In genomic region chr3:23740517-23741402, GRCh38 we compare ENCODE assay signal across 8 cellular contexts.
DNase-seq lines count a peak whose midpoint lies in the region; ATAC-seq and TF ChIP-seq lines count a peak whose summit lies in the region.

No MANE protein-coding gene starts in this region.

- no peaks in the 10 kb centered on the region for H3K36me3 Mint-ChIP-seq in effector memory CD8-positive, alpha-beta T cell (ENCODE audit: insufficient read depth)

- H3K27ac ChIP-seq in heart left ventricle (peak overlapping the region in 6 of 12 donors; percentile 3 to 79 (median 48)), WERI-Rb-1 (no peak overlapping the region)

- H3K27me3 ChIP-seq in heart left ventricle (no peaks in the 10 kb centered on the region), WERI-Rb-1 (ENCODE audit: insufficient read depth, low read depth, severe bottlenecking) (no peaks in the 10 kb centered on the region)

- H3K36me3 ChIP-seq in heart left ventricle (no peaks in the 10 kb centered on the region), WERI-Rb-1 (no peaks in the 10 kb centered on the region)

- no peaks in the 10 kb centered on the region for H3K9me3 Mint-ChIP-seq in effector memory CD8-positive, alpha-beta T cell

- no peak overlapping the region for H3K4me3 Mint-ChIP-seq in effector memory CD8-positive, alpha-beta T cell

- TF ChIP-seq POLR2A in heart left ventricle (IDR thresholded peaks at IDR 0.05): no peak

- no peak for TF ChIP-seq CTCF in heart left ventricle (IDR thresholded peaks at IDR 0.05)
- no peak for TF ChIP-seq CTCF in WERI-Rb-1 (IDR thresholded peaks at IDR 0.05; ENCODE audit: low read depth, low read length)

- H3K27ac Mint-ChIP-seq in effector memory CD8-positive, alpha-beta T cell: peak overlapping the region; percentile 9 to 59

- intact Hi-C loops in heart left ventricle (cut with DNase I): no loop called here
- intact Hi-C loops in Right ventricle myocardium inferior (cut with DNase I): loop anchor here (1.0 kb wide), 1 partner anchor 11 kb away; no protein-coding TSS in a partner anchor

- H3K4me3 ChIP-seq in heart left ventricle (no peak overlapping the region), WERI-Rb-1 (ENCODE audit: low read depth, low read length) (no peak overlapping the region)

- 65 to 80% (median 75%) methylated on average over 8 of the region's 8 CpGs for WGBS in heart left ventricle, 4 donors

- DNase-seq in heart left ventricle (peak in 1 of 5 donors; percentile 48), Right ventricle myocardium inferior (ENCODE audit: missing footprints) (no peak), OCI-M1 (lab: John Stamatoyannopoulos, UW) (peak; percentile 48), WERI-Rb-1 (no peak), superior temporal gyrus (ENCODE audit: extremely low spot score) (no peak)
- no peak for DNase-seq in effector memory CD8-positive, alpha-beta T cell
- DNase-seq in stimulated activated naive CD8-positive, alpha-beta T cell treated with anti-CD3 and anti-CD28 coated beads, Interleukin-15, Interleukin-2, amounts not matched to agents 100 U/mL and 50 U/mL, for 24 hours: peak; percentile 54

- H3K4me1 Mint-ChIP-seq in effector memory CD8-positive, alpha-beta T cell (ENCODE audit: low read depth in 2 of 2): peaks cover 8% of the 10 kb centered on the region in 2 donors

- H3K27me3 Mint-ChIP-seq in effector memory CD8-positive, alpha-beta T cell: peaks cover 0 to 16% of the 10 kb centered on the region in 2 donors

- peak in 3 of 4 donors; percentile 68 to 77 (median 73) for ATAC-seq in heart left ventricle
- no peak for ATAC-seq in Right ventricle myocardium inferior
- ATAC-seq in HG02938 (IDR thresholded peaks at IDR 0.05; ENCODE audit: unreplicated experiment): peak; percentile 84
- ATAC-seq in effector memory CD8-positive, alpha-beta T cell (replicated peaks): peak; percentile 52
- ATAC-seq in stimulated activated naive CD8-positive, alpha-beta T cell treated with anti-CD3 and anti-CD28 coated beads, Interleukin-15, Interleukin-2, amounts not matched to agents 100 U/mL and 50 U/mL, for 24 hours: peak; percentile 83

- no peaks in the 10 kb centered on the region for H3K9me3 ChIP-seq in heart left ventricle
- no peaks in the 10 kb centered on the region for H3K9me3 ChIP-seq in WERI-Rb-1 (ENCODE audit: severe bottlenecking)

- H3K4me1 ChIP-seq in heart left ventricle: peaks cover 5 to 28% (median 17%) of the 10 kb centered on the region in 12 donors

Comparison
In these comparisons a context has a peak if more than half of its experiments do, and no peak if none do; other contexts are left out.
1. DNase-seq: peak in OCI-M1 (single experiment) and stimulated activated naive CD8-positive, alpha-beta T cell treated with anti-CD3 and anti-CD28 coated beads, Interleukin-15, Interleukin-2, amounts not matched to agents 100 U/mL and 50 U/mL, for 24 hours (single experiment); none in Right ventricle myocardium inferior (single experiment), effector memory CD8-positive, alpha-beta T cell (0 of 3), WERI-Rb-1 (single experiment) and superior temporal gyrus (single experiment).